ENCODE assay signal across 16 cellular contexts in genomic region chr1:5389101-5389885, GRCh38.
DNase-seq lines count a peak whose midpoint lies in the region; ATAC-seq, FAIRE-seq and TF ChIP-seq lines count a peak whose summit lies in the region.
"Had no signal": no experiment of that assay in that cellular context is flagged by ENCODE, and none has a peak within 500 bp of the region (broad histone marks: within the 10 kb centered on the region; RNA-seq: fewer than 3 reads in every experiment).

No MANE protein-coding gene starts in this region.

- no peaks in the 10 kb centered on the region for H3K9me3 Mint-ChIP-seq in activated T-helper 1 cell treated with anti-CD3 and anti-CD28 coated beads, Interleukin-12 subunit alpha, Interleukin-12 subunit beta, Interleukin-2, Interleukin-4 antibody, amounts not matched to agents 30 ng/mL and 10 ng/mL and 1 ng/mL, durations not matched to agents 14 hours and 24 hours and 36 hours
- H3K9me3 Mint-ChIP-seq in natural killer cell treated with Interleukin-12 subunit alpha and Interleukin-12 subunit beta and Interleukin-15 and Interleukin-18, amount 100 ng/mL, for 72 hours: no peaks in the 10 kb centered on the region
- H3K9me3 Mint-ChIP-seq: memory B cell had no signal

- peaks cover 11% of the 10 kb centered on the region for H3K27me3 Mint-ChIP-seq in activated T-helper 1 cell treated with anti-CD3 and anti-CD28 coated beads, Interleukin-12 subunit alpha, Interleukin-12 subunit beta, Interleukin-2, Interleukin-4 antibody, amounts not matched to agents 30 ng/mL and 10 ng/mL and 1 ng/mL, durations not matched to agents 14 hours and 24 hours and 36 hours (ENCODE audit: insufficient read depth)
- H3K27me3 Mint-ChIP-seq in natural killer cell treated with Interleukin-12 subunit alpha and Interleukin-12 subunit beta and Interleukin-15 and Interleukin-18, amount 100 ng/mL, for 72 hours: peaks cover 0 to 4% of the 10 kb centered on the region in 2 donors
- H3K27me3 Mint-ChIP-seq: memory B cell had no signal

- H3K4me1 Mint-ChIP-seq in activated T-helper 1 cell treated with anti-CD3 and anti-CD28 coated beads, Interleukin-12 subunit alpha, Interleukin-12 subunit beta, Interleukin-2, Interleukin-4 antibody, amounts not matched to agents 30 ng/mL and 10 ng/mL and 1 ng/mL, durations not matched to agents 14 hours and 24 hours and 36 hours (ENCODE audit: low read depth): peaks cover 6% of the 10 kb centered on the region
- peaks cover 8 to 10% of the 10 kb centered on the region in 2 donors for H3K4me1 Mint-ChIP-seq in natural killer cell treated with Interleukin-12 subunit alpha and Interleukin-12 subunit beta and Interleukin-15 and Interleukin-18, amount 100 ng/mL, for 72 hours (ENCODE audit: low read depth in 2 of 2)
- H3K4me1 Mint-ChIP-seq: memory B cell, WTC11 had no signal

- peak overlapping the region; percentile 2 for H3K27ac Mint-ChIP-seq in activated T-helper 1 cell treated with anti-CD3 and anti-CD28 coated beads, Interleukin-12 subunit alpha, Interleukin-12 subunit beta, Interleukin-2, Interleukin-4 antibody, amounts not matched to agents 30 ng/mL and 10 ng/mL and 1 ng/mL, durations not matched to agents 14 hours and 24 hours and 36 hours
- peak overlapping the region in 1 of 2 donors; percentile 46 for H3K27ac Mint-ChIP-seq in natural killer cell treated with Interleukin-12 subunit alpha and Interleukin-12 subunit beta and Interleukin-15 and Interleukin-18, amount 100 ng/mL, for 72 hours
- H3K27ac Mint-ChIP-seq: memory B cell, WTC11 had no signal

- TF ChIP-seq POLR2A in GM12892 (IDR thresholded peaks at IDR 0.05; ENCODE audit: low read depth, low read length): no peak

- intact Hi-C loops in activated T-helper 1 cell treated with anti-CD3 and anti-CD28 coated beads, Interleukin-12 subunit alpha, Interleukin-12 subunit beta, Interleukin-2, Interleukin-4 antibody, amounts not matched to agents 30 ng/mL and 10 ng/mL and 1 ng/mL, durations not matched to agents 14 hours and 24 hours and 36 hours (cut with micrococcal nuclease): no loop called here

- DNase-seq in NK-92 treated with Interleukin-12 subunit alpha and Interleukin-12 subunit beta, amount 100 ng/mL, for 24 hours (lab: John Stamatoyannopoulos, UW): peak; percentile 14
- no peak for DNase-seq in NK-92 (lab: John Stamatoyannopoulos, UW; ENCODE audit: unreplicated experiment)
- DNase-seq in LoVo (ENCODE audit: low spot score): peak; percentile 7
- DNase-seq in activated T-helper 1 cell treated with anti-CD3 and anti-CD28 coated beads, Interleukin-12 subunit alpha, Interleukin-12 subunit beta, Interleukin-2, Interleukin-4 antibody, amounts not matched to agents 30 ng/mL and 10 ng/mL and 1 ng/mL, durations not matched to agents 14 hours and 24 hours and 36 hours (ENCODE audit: low spot score): peak; percentile 19
- DNase-seq in natural killer cell treated with Interleukin-12 subunit alpha and Interleukin-12 subunit beta and Interleukin-15 and Interleukin-18, amount 100 ng/mL, for 72 hours (ENCODE audit: low spot score): no peak
- no peak for DNase-seq in GM12892 (ENCODE audit: insufficient read length)
- no peak for DNase-seq in NCI-H524 treated with DMSO at 0.1 percent for 48 hours (lab: John Stamatoyannopoulos, UW)
- DNase-seq: BE2C, DMS79, MG63, NCI-H146, psoas muscle had no signal

- peak in 1 of 2 donors; percentile 55 for ATAC-seq in natural killer cell treated with Interleukin-12 subunit alpha and Interleukin-12 subunit beta and Interleukin-15 and Interleukin-18, amount 100 ng/mL, for 72 hours
- ATAC-seq in HG02798 (IDR thresholded peaks at IDR 0.05; ENCODE audit: poor library complexity, unreplicated experiment): no peak
- ATAC-seq: psoas muscle, WTC11 had no signal

- H3K36me3 Mint-ChIP-seq in activated T-helper 1 cell treated with anti-CD3 and anti-CD28 coated beads, Interleukin-12 subunit alpha, Interleukin-12 subunit beta, Interleukin-2, Interleukin-4 antibody, amounts not matched to agents 30 ng/mL and 10 ng/mL and 1 ng/mL, durations not matched to agents 14 hours and 24 hours and 36 hours (ENCODE audit: low read depth): peaks cover 2% of the 10 kb centered on the region
- no peaks in the 10 kb centered on the region for H3K36me3 Mint-ChIP-seq in natural killer cell treated with Interleukin-12 subunit alpha and Interleukin-12 subunit beta and Interleukin-15 and Interleukin-18, amount 100 ng/mL, for 72 hours
- H3K36me3 Mint-ChIP-seq: memory B cell had no signal

- FAIRE-seq in GM12892 (lab: Jason Lieb, UNC): no peak
- FAIRE-seq: colon had no signal

- H3K4me3 Mint-ChIP-seq in activated T-helper 1 cell treated with anti-CD3 and anti-CD28 coated beads, Interleukin-12 subunit alpha, Interleukin-12 subunit beta, Interleukin-2, Interleukin-4 antibody, amounts not matched to agents 30 ng/mL and 10 ng/mL and 1 ng/mL, durations not matched to agents 14 hours and 24 hours and 36 hours: peak overlapping the region; percentile 72
- H3K4me3 Mint-ChIP-seq in natural killer cell treated with Interleukin-12 subunit alpha and Interleukin-12 subunit beta and Interleukin-15 and Interleukin-18, amount 100 ng/mL, for 72 hours: peak overlapping the region; percentile 81
- H3K4me3 Mint-ChIP-seq: memory B cell, WTC11 had no signal

Comparison
In these comparisons a context has a peak if more than half of its experiments do, and no peak if none do; other contexts are left out.
1. DNase-seq: peak in NK-92 treated with Interleukin-12 subunit alpha and Interleukin-12 subunit beta, amount 100 ng/mL, for 24 hours (single experiment), LoVo (single experiment) and activated T-helper 1 cell treated with anti-CD3 and anti-CD28 coated beads, Interleukin-12 subunit alpha, Interleukin-12 subunit beta, Interleukin-2, Interleukin-4 antibody, amounts not matched to agents 30 ng/mL and 10 ng/mL and 1 ng/mL, durations not matched to agents 14 hours and 24 hours and 36 hours (single experiment); none in NK-92 (single experiment), natural killer cell treated with Interleukin-12 subunit alpha and Interleukin-12 subunit beta and Interleukin-15 and Interleukin-18, amount 100 ng/mL, for 72 hours (single experiment), GM12892 (single experiment) and NCI-H524 treated with DMSO at 0.1 percent for 48 hours (single experiment).